In genomic region chr2:189287363-189287762, GRCh38 we compare ENCODE assay signal across 19 cellular contexts.
A peak's percentile ranks its signal among the peaks of the same experiment; 100 is the strongest.
DNase-seq lines count a peak whose midpoint lies in the region; TF ChIP-seq lines count a peak whose summit lies in the region.
"Had no signal": no experiment of that assay in that cellular context is flagged by ENCODE, and none has a peak within 500 bp of the region (broad histone marks: within the 10 kb centered on the region; RNA-seq: fewer than 3 reads in every experiment).

No MANE protein-coding gene starts in this region.

- peaks cover 15% of the 10 kb centered on the region for H3K9me3 Mint-ChIP-seq in activated naive CD8-positive, alpha-beta T cell treated with anti-CD3 and anti-CD28 coated beads for 36 hours
- H3K9me3 Mint-ChIP-seq: CD4-positive, alpha-beta T cell had no signal

- peaks cover 41% of the 10 kb centered on the region for H3K4me1 ChIP-seq in GM23248 (ENCODE audit: insufficient read depth)
- H3K4me1 ChIP-seq in mesenchymal stem cell (ENCODE audit: control insufficient read depth, insufficient read depth, low read depth, low read length), result no peaks in the 10 kb centered on the region
- H3K4me1 ChIP-seq: body of pancreas, parathyroid adenoma had no signal

- H3F3A ChIP-seq in GM23248 (ENCODE audit: insufficient read depth), result peaks cover 46% of the 10 kb centered on the region

- peak overlapping the region in 1 of 2 experiments; percentile 54 for H3K18ac ChIP-seq in mesenchymal stem cell (ENCODE audit: low read depth in 1 of 2, low read length in 2 of 2)

- no peak for TF ChIP-seq CTCF in 22Rv1 (IDR thresholded peaks at IDR 0.05)

- no peaks in the 10 kb centered on the region for H3K79me1 ChIP-seq in mesenchymal stem cell (replicated peaks; ENCODE audit: low read length, poor library complexity, severe bottlenecking)

- in situ Hi-C loops in GM23248 (cut with MboI), result loop anchor here (10.0 kb wide), 1 partner anchor 183 kb away; no protein-coding TSS in a partner anchor

- H3K27ac ChIP-seq in 22Rv1 (peak overlapping the region; percentile 28), GM23248 (peak overlapping the region; percentile 88), mesenchymal stem cell (ENCODE audit: low read length, poor library complexity, severe bottlenecking) (no peak overlapping the region)
- H3K27ac ChIP-seq: body of pancreas, parathyroid adenoma, tibial nerve had no signal

- H2BK120ac ChIP-seq in mesenchymal stem cell (ENCODE audit: low read depth, low read length), result no peak overlapping the region

- H3K4me1 Mint-ChIP-seq in activated naive CD8-positive, alpha-beta T cell treated with anti-CD3 and anti-CD28 coated beads for 36 hours, result peaks cover 66% of the 10 kb centered on the region
- H3K4me1 Mint-ChIP-seq: natural killer cell had no signal

- H3K9me3 ChIP-seq in GM23248 (ENCODE audit: low read depth), result no peaks in the 10 kb centered on the region
- peaks cover 4% of the 10 kb centered on the region for H3K9me3 ChIP-seq in mesenchymal stem cell (ENCODE audit: control insufficient read depth, low read length)
- H3K9me3 ChIP-seq: body of pancreas, stomach had no signal

- H3K27ac Mint-ChIP-seq in activated naive CD8-positive, alpha-beta T cell treated with anti-CD3 and anti-CD28 coated beads for 36 hours, result peak overlapping the region; percentile 28
- H3K27ac Mint-ChIP-seq: CD4-positive, alpha-beta T cell; natural killer cell had no signal

- peaks cover 12% of the 10 kb centered on the region for H3K79me2 ChIP-seq in GM23248 (ENCODE audit: insufficient read depth)
- H3K79me2 ChIP-seq: parathyroid adenoma had no signal

- no peaks in the 10 kb centered on the region for H3K9me2 ChIP-seq in GM23248 (ENCODE audit: insufficient read depth)

- H2BK5ac ChIP-seq in mesenchymal stem cell (ENCODE audit: low read depth, low read length, poor library complexity, severe bottlenecking), result no peak overlapping the region

- no peaks in the 10 kb centered on the region for H4K20me1 ChIP-seq in GM23248 (ENCODE audit: insufficient read depth)

- no peak overlapping the region for H3K4me3 ChIP-seq in GM23248
- H3K4me3 ChIP-seq in mesenchymal stem cell (ENCODE audit: insufficient read depth in 1 of 2, low read depth in 1 of 2, low read length in 2 of 2), result no peak overlapping the region
- H3K4me3 ChIP-seq: body of pancreas, heart right ventricle, stomach, tibial nerve had no signal

- H3K27me3 ChIP-seq in GM23248 (replicated peaks; ENCODE audit: insufficient read depth) (no peaks in the 10 kb centered on the region), mesenchymal stem cell (ENCODE audit: control insufficient read depth in 1 of 2, insufficient read depth in 1 of 2, low read length in 2 of 2) (no peaks in the 10 kb centered on the region)
- H3K27me3 ChIP-seq: body of pancreas, heart right ventricle, stomach, tibial nerve had no signal

- no peak overlapping the region for H2AFZ ChIP-seq in GM23248
- H2AFZ ChIP-seq in mesenchymal stem cell (ENCODE audit: low read depth, low read length), result no peak overlapping the region
- H2AFZ ChIP-seq: parathyroid adenoma had no signal

- H3K14ac ChIP-seq in mesenchymal stem cell (ENCODE audit: low read length in 2 of 2), result no peak overlapping the region

- H3K36me3 Mint-ChIP-seq in activated naive CD8-positive, alpha-beta T cell treated with anti-CD3 and anti-CD28 coated beads for 36 hours, result peaks cover 30% of the 10 kb centered on the region

- H3K36me3 ChIP-seq in GM23248 (ENCODE audit: low read depth) (no peaks in the 10 kb centered on the region), mesenchymal stem cell (ENCODE audit: control insufficient read depth in 1 of 2, insufficient read depth in 2 of 2, low read depth in 1 of 2, low read length in 2 of 2) (no peaks in the 10 kb centered on the region)
- H3K36me3 ChIP-seq: heart right ventricle, stomach, tibial nerve had no signal

- no peak overlapping the region for H4K91ac ChIP-seq in mesenchymal stem cell (ENCODE audit: low read length)

- no peak overlapping the region for H2AK5ac ChIP-seq in mesenchymal stem cell (ENCODE audit: low read length, severe bottlenecking)

- H2BK12ac ChIP-seq in mesenchymal stem cell (ENCODE audit: low read length in 2 of 2), result no peak overlapping the region

- no peak overlapping the region for H4K8ac ChIP-seq in mesenchymal stem cell (ENCODE audit: low read length)

- DNase-seq in GM23248, result no peak
- DNase-seq in activated naive CD8-positive, alpha-beta T cell treated with anti-CD3 and anti-CD28 coated beads for 36 hours, result no peak
- no peak for DNase-seq in mesenchymal stem cell
- DNase-seq in NCI-H446 (lab: John Stamatoyannopoulos, UW), result no peak
- no peak for DNase-seq in SIG-M5 (lab: John Stamatoyannopoulos, UW)
- no peak for DNase-seq in NCI-H2107 (lab: John Stamatoyannopoulos, UW)
- DNase-seq in effector CD4-positive, alpha-beta T cell, result no peak
- DNase-seq: activated CD4-positive, alpha-beta T cell treated with anti-CD3 and anti-CD28 coated beads for 48 hours; body of pancreas; CD4-positive, alpha-beta T cell; effector CD8-positive, alpha-beta T cell; heart right ventricle; left cardiac atrium; natural killer cell; NCI-H1417 treated with DMSO at 0.1 percent for 48 hours; stomach had no signal

- H3K23ac ChIP-seq in mesenchymal stem cell (ENCODE audit: low read length in 2 of 2), result no peak overlapping the region

- H3K4me2 ChIP-seq in GM23248 (ENCODE audit: unreplicated experiment), result peak overlapping the region; percentile 58
- no peak overlapping the region for H3K4me2 ChIP-seq in mesenchymal stem cell (ENCODE audit: low read length, poor library complexity, severe bottlenecking)

- no peak overlapping the region for H2BK15ac ChIP-seq in mesenchymal stem cell (ENCODE audit: low read depth, poor library complexity, severe bottlenecking)

- WGBS in GM23248 (ENCODE audit: low coverage in 1 of 2, low lambda C conversion rate in 2 of 2, missing lambda C conversion rate in 2 of 2), 2 experiments, result 58 to 61% methylated on average over 1 of the region's 1 CpG
- WGBS in mesenchymal stem cell, result no CpG with 5 or more reads among the region's 1 CpG

- no peak overlapping the region for H3K4me3 Mint-ChIP-seq in activated naive CD8-positive, alpha-beta T cell treated with anti-CD3 and anti-CD28 coated beads for 36 hours
- H3K4me3 Mint-ChIP-seq: CD4-positive, alpha-beta T cell; natural killer cell had no signal

- no peaks in the 10 kb centered on the region for H3K27me3 Mint-ChIP-seq in activated naive CD8-positive, alpha-beta T cell treated with anti-CD3 and anti-CD28 coated beads for 36 hours
- H3K27me3 Mint-ChIP-seq: CD4-positive, alpha-beta T cell had no signal

- H3K4ac ChIP-seq in mesenchymal stem cell (ENCODE audit: low read depth in 1 of 2, low read length in 2 of 2), result no peak overlapping the region

- H3K9ac ChIP-seq in GM23248 (peak overlapping the region; percentile 63; the same call in 1 of the 2 replicates), mesenchymal stem cell (ENCODE audit: low read length) (peak overlapping the region; percentile 86)
- H3K9ac ChIP-seq: parathyroid adenoma had no signal
